ENCODE assay signal across 8 cellular contexts in genomic region chr1:21289127-21289526, GRCh38. TPM values are rescaled to one million over a fixed set of nuclear protein-coding genes. Genes with fewer than 3 reads are reported as not detected.
DNase-seq lines count a peak whose midpoint lies in the region; ATAC-seq and TF ChIP-seq lines count a peak whose summit lies in the region.

No MANE protein-coding gene starts in this region.

- no peaks in the 10 kb centered on the region for H3K9me3 Mint-ChIP-seq in central memory CD8-positive, alpha-beta T cell

- intact Hi-C loops in left ventricle myocardium inferior (cut with micrococcal nuclease): no loop called here
- intact Hi-C loops in left ventricle myocardium superior (cut with micrococcal nuclease): no loop called here
- intact Hi-C loops in aorta (cut with DNase I): no loop called here

- H3K4me1 Mint-ChIP-seq in central memory CD8-positive, alpha-beta T cell: peaks cover 51% of the 10 kb centered on the region

- peak overlapping the region; percentile 90 for H3K27ac ChIP-seq in left ventricle myocardium inferior (replicated peaks)
- H3K27ac ChIP-seq in muscle layer of duodenum (ENCODE audit: low read length): peak overlapping the region; percentile 2
- peak overlapping the region in 1 of 2 donors; percentile 13 for H3K27ac ChIP-seq in aorta (ENCODE audit: low read depth in 1 of 2, low read length in 2 of 2)

- WGBS in aorta, 2 donors: 59 to 62% methylated on average over 8 of the region's 8 CpGs

- H3K4me1 ChIP-seq in left ventricle myocardium inferior (peaks cover 56% of the 10 kb centered on the region), muscle layer of duodenum (ENCODE audit: control insufficient read depth in 1 of 2, insufficient read depth in 2 of 2, low read length in 2 of 2) (peaks cover 8 to 9% of the 10 kb centered on the region in 2 donors), aorta (ENCODE audit: control insufficient read depth in 1 of 2, insufficient read depth in 2 of 2, low read length in 2 of 2) (peaks cover 0 to 3% of the 10 kb centered on the region in 2 donors)

- H3K27ac Mint-ChIP-seq in central memory CD8-positive, alpha-beta T cell (ENCODE audit: low read depth): peak overlapping the region; percentile 91

- peaks cover 21% of the 10 kb centered on the region for H3K36me3 Mint-ChIP-seq in central memory CD8-positive, alpha-beta T cell (ENCODE audit: insufficient read depth)

- H3K36me3 ChIP-seq in left ventricle myocardium inferior (peaks cover 3% of the 10 kb centered on the region), muscle layer of duodenum (ENCODE audit: control insufficient read depth in 1 of 2, insufficient read depth in 2 of 2, low read length in 2 of 2) (no peaks in the 10 kb centered on the region), aorta (ENCODE audit: control insufficient read depth in 1 of 2, insufficient read depth in 2 of 2, low read length in 1 of 2) (no peaks in the 10 kb centered on the region)

- ATAC-seq in left ventricle myocardium superior (no peak), aorta (ENCODE audit: low FRiP score) (no peak)
- no peak for ATAC-seq in central memory CD8-positive, alpha-beta T cell (replicated peaks; ENCODE audit: extremely low read depth, poor library complexity, severe bottlenecking)

- TF ChIP-seq CTCF in left ventricle myocardium inferior (IDR thresholded peaks at IDR 0.05; ENCODE audit: borderline replicate concordance): no peak

- DNase-seq in left ventricle myocardium inferior (no peak), left ventricle myocardium superior (no peak), aorta (no peak), OCI-M1 (lab: John Stamatoyannopoulos, UW) (no peak), amygdala (lab: John Stamatoyannopoulos, UW) (no peak), SIG-M5 treated with dmso at 0.1 percent for 504 hours (lab: John Stamatoyannopoulos, UW; ENCODE audit: unreplicated experiment) (no peak)
- DNase-seq in central memory CD8-positive, alpha-beta T cell (ENCODE audit: low spot score in 2 of 2): no peak

- H3K4me3 Mint-ChIP-seq in central memory CD8-positive, alpha-beta T cell: peak overlapping the region; percentile 88

- H3K27me3 ChIP-seq in left ventricle myocardium inferior (ENCODE audit: low read depth) (no peaks in the 10 kb centered on the region), muscle layer of duodenum (ENCODE audit: low read depth, low read length) (no peaks in the 10 kb centered on the region), aorta (ENCODE audit: control insufficient read depth in 1 of 2, insufficient read depth in 2 of 2, low read length in 1 of 2) (no peaks in the 10 kb centered on the region)

- no peaks in the 10 kb centered on the region for H3K9me3 ChIP-seq in left ventricle myocardium inferior (replicated peaks)
- no peaks in the 10 kb centered on the region for H3K9me3 ChIP-seq in muscle layer of duodenum (ENCODE audit: control insufficient read depth in 1 of 2, low read length in 2 of 2)
- no peaks in the 10 kb centered on the region for H3K9me3 ChIP-seq in aorta (ENCODE audit: control insufficient read depth, low read length)

- no peaks in the 10 kb centered on the region for H3K27me3 Mint-ChIP-seq in central memory CD8-positive, alpha-beta T cell

- H3K4me3 ChIP-seq in left ventricle myocardium inferior (peak overlapping the region; percentile 79), muscle layer of duodenum (ENCODE audit: low read depth in 1 of 2, low read length in 2 of 2) (peak overlapping the region; percentile 61 to 62), aorta (ENCODE audit: low read length in 2 of 2) (peak overlapping the region; percentile 46 to 91)

RNA-seq across cellular contexts. Expression of gene ECE1, which starts 1.1 kb away (rescaled TPM):
- total RNA-seq in left ventricle myocardium inferior (54.7 TPM), left ventricle myocardium superior (43.3 TPM), aorta (100 to 1,000 TPM; 135 to 155 TPM)
- polyA plus RNA-seq in aorta: 100 to 1,000 TPM in 1 of 2 donors, 10 to 100 TPM in 1; 12.1 to 112 TPM
